ENCODE assay signal across 8 cellular contexts in genomic region chr16:56625943-56626654, GRCh38. TPM values are rescaled to one million over a fixed set of nuclear protein-coding genes. Genes with fewer than 3 reads are reported as not detected.
DNase-seq lines count a peak whose midpoint lies in the region; FAIRE-seq and TF ChIP-seq lines count a peak whose summit lies in the region.

No MANE protein-coding gene starts in this region.

- H3K27ac ChIP-seq in ascending aorta (peak overlapping the region; percentile 96), keratinocyte (ENCODE audit: control insufficient read depth, insufficient read depth, low read length) (peak overlapping the region; percentile 57), SJCRH30 (no peak overlapping the region)

- peaks cover 3% of the 10 kb centered on the region for H4K20me1 ChIP-seq in keratinocyte (ENCODE audit: control insufficient read depth, extremely low read depth, insufficient read depth, low read length)

- H3K36me3 ChIP-seq in ascending aorta (no peaks in the 10 kb centered on the region), keratinocyte (ENCODE audit: control insufficient read depth in 2 of 2, extremely low read depth in 1 of 2, insufficient read depth in 2 of 2, low read length in 2 of 2) (no peaks in the 10 kb centered on the region), SJCRH30 (no peaks in the 10 kb centered on the region)

- peaks cover 15% of the 10 kb centered on the region for H3K4me1 Mint-ChIP-seq in activated naive CD4-positive, alpha-beta T cell treated with anti-CD3 and anti-CD28 coated beads, Interleukin-2, amount 50 U/mL, for 24 hours
- H3K4me1 Mint-ChIP-seq in stimulated activated naive CD8-positive, alpha-beta T cell treated with anti-CD3 and anti-CD28 coated beads, Interleukin-15, Interleukin-2, amounts not matched to agents 100 ng/mL and 50 ng/mL, for 24 hours (ENCODE audit: low read depth): peaks cover 29% of the 10 kb centered on the region

- H3K4me3 ChIP-seq in ascending aorta (peak overlapping the region; percentile 71 to 82), keratinocyte (ENCODE audit: control insufficient read depth in 2 of 3, extremely low read depth in 1 of 3, insufficient read depth in 2 of 3, low read depth in 1 of 3, low read length in 3 of 3) (peak overlapping the region; percentile 45 to 78 (median 67)), SJCRH30 (no peak overlapping the region)

- no peak overlapping the region for H2AFZ ChIP-seq in keratinocyte (ENCODE audit: control insufficient read depth, low read length)

- no peaks in the 10 kb centered on the region for H3K9me3 Mint-ChIP-seq in activated naive CD4-positive, alpha-beta T cell treated with anti-CD3 and anti-CD28 coated beads, Interleukin-2, amount 50 U/mL, for 24 hours
- no peaks in the 10 kb centered on the region for H3K9me3 Mint-ChIP-seq in stimulated activated naive CD8-positive, alpha-beta T cell treated with anti-CD3 and anti-CD28 coated beads, Interleukin-15, Interleukin-2, amounts not matched to agents 100 ng/mL and 50 ng/mL, for 24 hours

- H3K4me1 ChIP-seq in ascending aorta (peaks cover 3 to 4% of the 10 kb centered on the region in 2 donors), keratinocyte (ENCODE audit: control insufficient read depth, extremely low read depth, insufficient read depth, low read length) (peaks cover 10% of the 10 kb centered on the region), SJCRH30 (0 out of 2 replicates have a peak, but pooled peaks cover 2% of the 10 kb centered on the region)

- no peak for TF ChIP-seq CTCF in ascending aorta (IDR thresholded peaks at IDR 0.05)
- TF ChIP-seq CTCF in keratinocyte (optimal IDR thresholded peaks at IDR 0.05 in 1 of 3, IDR thresholded peaks at IDR 0.05 in 1 of 3, conservative IDR thresholded peaks at IDR 0.05 in 1 of 3; ENCODE audit: extremely low read depth in 1 of 3, insufficient read depth in 2 of 3, low read length in 3 of 3): no peak
- no peak for TF ChIP-seq CTCF in GM13977 (IDR thresholded peaks at IDR 0.05; ENCODE audit: extremely low read depth, insufficient read depth, missing control alignments)

- no peak overlapping the region for H3K27ac Mint-ChIP-seq in activated naive CD4-positive, alpha-beta T cell treated with anti-CD3 and anti-CD28 coated beads, Interleukin-2, amount 50 U/mL, for 24 hours
- H3K27ac Mint-ChIP-seq in stimulated activated naive CD8-positive, alpha-beta T cell treated with anti-CD3 and anti-CD28 coated beads, Interleukin-15, Interleukin-2, amounts not matched to agents 100 ng/mL and 50 ng/mL, for 24 hours: peak overlapping the region; percentile 84

- peaks cover 3% of the 10 kb centered on the region for H3K27me3 Mint-ChIP-seq in activated naive CD4-positive, alpha-beta T cell treated with anti-CD3 and anti-CD28 coated beads, Interleukin-2, amount 50 U/mL, for 24 hours
- peaks cover 31% of the 10 kb centered on the region for H3K27me3 Mint-ChIP-seq in stimulated activated naive CD8-positive, alpha-beta T cell treated with anti-CD3 and anti-CD28 coated beads, Interleukin-15, Interleukin-2, amounts not matched to agents 100 ng/mL and 50 ng/mL, for 24 hours

- dilution Hi-C loops in keratinocyte (cut with MboI; ENCODE audit: extremely low pct_ligation_motif_present, low sequenced_read_pairs): no loop called here

- no peaks in the 10 kb centered on the region for H3K27me3 ChIP-seq in ascending aorta
- no peaks in the 10 kb centered on the region for H3K27me3 ChIP-seq in keratinocyte (ENCODE audit: control insufficient read depth, extremely low read depth, insufficient read depth, low read length)
- no peaks in the 10 kb centered on the region for H3K27me3 ChIP-seq in SJCRH30

- H3K4me2 ChIP-seq in keratinocyte (ENCODE audit: control insufficient read depth, extremely low read depth, insufficient read depth, low read depth, low read length): peak overlapping the region; percentile 91

- no peak for FAIRE-seq in keratinocyte (lab: Jason Lieb, UNC)

- peaks cover 9% of the 10 kb centered on the region for H3K79me2 ChIP-seq in keratinocyte (ENCODE audit: control insufficient read depth, insufficient read depth, low read length)

- peak overlapping the region; percentile 69 for H3K9ac ChIP-seq in keratinocyte (ENCODE audit: control insufficient read depth, extremely low read depth, insufficient read depth, low read length)

- H3K4me3 Mint-ChIP-seq in activated naive CD4-positive, alpha-beta T cell treated with anti-CD3 and anti-CD28 coated beads, Interleukin-2, amount 50 U/mL, for 24 hours: peak overlapping the region; percentile 88
- peak overlapping the region; percentile 86 for H3K4me3 Mint-ChIP-seq in stimulated activated naive CD8-positive, alpha-beta T cell treated with anti-CD3 and anti-CD28 coated beads, Interleukin-15, Interleukin-2, amounts not matched to agents 100 ng/mL and 50 ng/mL, for 24 hours

- no peak for DNase-seq in activated naive CD4-positive, alpha-beta T cell (lab: John Stamatoyannopoulos, UW)
- peak; percentile 80 to 94 for DNase-seq in ascending aorta (ENCODE audit: low spot score in 2 of 2)
- no peak for DNase-seq in keratinocyte (ENCODE audit: low read depth, low spot score)
- no peak for DNase-seq in OCI-M2 (lab: John Stamatoyannopoulos, UW; ENCODE audit: unreplicated experiment)
- no peak for DNase-seq in GM13977 (ENCODE audit: low spot score)
- DNase-seq in SJCRH30: no peak

- intact Hi-C loops in ascending aorta (cut with DNase I): loop anchor here (1.0 to 5.0 kb wide), 3 partner anchors 18 to 676 kb away; partner anchors contain the start of genes GNAO1 and MT2A

- H3K9me3 ChIP-seq in ascending aorta (no peaks in the 10 kb centered on the region), keratinocyte (ENCODE audit: control insufficient read depth, low read depth, low read length) (no peaks in the 10 kb centered on the region), SJCRH30 (replicated peaks) (no peaks in the 10 kb centered on the region)

- H3K36me3 Mint-ChIP-seq in activated naive CD4-positive, alpha-beta T cell treated with anti-CD3 and anti-CD28 coated beads, Interleukin-2, amount 50 U/mL, for 24 hours: no peaks in the 10 kb centered on the region
- H3K36me3 Mint-ChIP-seq in stimulated activated naive CD8-positive, alpha-beta T cell treated with anti-CD3 and anti-CD28 coated beads, Interleukin-15, Interleukin-2, amounts not matched to agents 100 ng/mL and 50 ng/mL, for 24 hours (ENCODE audit: low read depth): no peaks in the 10 kb centered on the region

- H3K9me1 ChIP-seq in keratinocyte (ENCODE audit: control insufficient read depth, extremely low read depth, insufficient read depth, low read length): no peaks in the 10 kb centered on the region

- in situ Hi-C loops in GM13977 (cut with MboI; ENCODE audit: low pct_unique_long_range_greater_than_20kb, low sequenced_read_pairs, unreplicated experiment): no loop called here

RNA-seq across cellular contexts. Expression of gene MT1E, which starts 0.5 kb away (rescaled TPM):
- total RNA-seq in ascending aorta: 456 TPM
- polyA plus RNA-seq in keratinocyte: 394 to 1,732 TPM (median 404 TPM) in 3 replicates
- 55.2 TPM for polyA plus RNA-seq in keratinocyte (2011; ENCODE audit: low read depth)
- polyA plus RNA-seq in keratinocyte (2011; cell fraction: cytosol; rRNA removed): 1,504 and 3,462 TPM in 2 replicates
- 621 and 624 TPM in 2 replicates for polyA plus RNA-seq in keratinocyte (2011; cell fraction: nucleus; rRNA removed)
- polyA plus RNA-seq in keratinocyte (2012; ENCODE audit: low replicate concordance): 688 and 1,595 TPM in 2 replicates
- polyA minus RNA-seq in keratinocyte: 298 to 744 TPM (median 398 TPM) in 3 replicates
- polyA minus RNA-seq in keratinocyte (2011; cell fraction: cytosol; rRNA and poly(A)+ RNA removed): 667 TPM
- polyA minus RNA-seq in keratinocyte (2011; cell fraction: nucleus; rRNA and poly(A)+ RNA removed): 76.9 and 81.7 TPM in 2 replicates
- total RNA-seq in SJCRH30 (2014; rRNA removed; shearing (Covaris generic)): not detected in 2 replicates

RNA-seq across cellular contexts. Expression of gene MT1M, which starts 6.4 kb away (rescaled TPM):
- total RNA-seq in ascending aorta: 105 TPM
- polyA plus RNA-seq in keratinocyte: 0.20 to 0.74 TPM (median 0.24 TPM) in 3 replicates
- not detected for polyA plus RNA-seq in keratinocyte (2011; ENCODE audit: low read depth)
- 0.32 and 0.65 TPM in 2 replicates for polyA plus RNA-seq in keratinocyte (2011; cell fraction: cytosol; rRNA removed)
- polyA plus RNA-seq in keratinocyte (2011; cell fraction: nucleus; rRNA removed): 0.27 TPM in 1 of 2 replicates, not detected in the other
- 0.79 and 1.1 TPM in 2 replicates for polyA plus RNA-seq in keratinocyte (2012; ENCODE audit: low replicate concordance)
- polyA minus RNA-seq in keratinocyte: 0.56 to 0.76 TPM in 2 of 3 replicates, not detected in the other
- polyA minus RNA-seq in keratinocyte (2011; cell fraction: cytosol; rRNA and poly(A)+ RNA removed): not detected
- polyA minus RNA-seq in keratinocyte (2011; cell fraction: nucleus; rRNA and poly(A)+ RNA removed): not detected in 2 replicates
- not detected in 2 replicates for total RNA-seq in SJCRH30 (2014; rRNA removed; shearing (Covaris generic))

RNA-seq across cellular contexts. Expression of gene MT1A, which starts 12.4 kb away (rescaled TPM):
- 183 TPM for total RNA-seq in ascending aorta
- polyA plus RNA-seq in keratinocyte: not detected in 3 replicates
- not detected for polyA plus RNA-seq in keratinocyte (2011; ENCODE audit: low read depth)
- polyA plus RNA-seq in keratinocyte (2011; cell fraction: cytosol; rRNA removed): not detected in 2 replicates
- polyA plus RNA-seq in keratinocyte (2011; cell fraction: nucleus; rRNA removed): not detected in 2 replicates
- polyA plus RNA-seq in keratinocyte (2012; ENCODE audit: low replicate concordance): 0.93 TPM in 1 of 2 replicates, not detected in the other
- not detected in 3 replicates for polyA minus RNA-seq in keratinocyte
- not detected for polyA minus RNA-seq in keratinocyte (2011; cell fraction: cytosol; rRNA and poly(A)+ RNA removed)
- polyA minus RNA-seq in keratinocyte (2011; cell fraction: nucleus; rRNA and poly(A)+ RNA removed): not detected in 2 replicates
- total RNA-seq in SJCRH30 (2014; rRNA removed; shearing (Covaris generic)): not detected in 2 replicates

RNA-seq across cellular contexts. Expression of gene MT2A, which starts 17.7 kb away (rescaled TPM):
- total RNA-seq in ascending aorta: 602 TPM
- 489 to 1,016 TPM (median 990 TPM) in 3 replicates for polyA plus RNA-seq in keratinocyte
- 310 TPM for polyA plus RNA-seq in keratinocyte (2011; ENCODE audit: low read depth)
- polyA plus RNA-seq in keratinocyte (2011; cell fraction: cytosol; rRNA removed): 741 and 1,546 TPM in 2 replicates
- polyA plus RNA-seq in keratinocyte (2011; cell fraction: nucleus; rRNA removed): 335 and 470 TPM in 2 replicates
- polyA plus RNA-seq in keratinocyte (2012; ENCODE audit: low replicate concordance): 2,479 and 10,771 TPM in 2 replicates
- 401 to 1,828 TPM (median 417 TPM) in 3 replicates for polyA minus RNA-seq in keratinocyte
- 2,677 TPM for polyA minus RNA-seq in keratinocyte (2011; cell fraction: cytosol; rRNA and poly(A)+ RNA removed)
- 152 and 202 TPM in 2 replicates for polyA minus RNA-seq in keratinocyte (2011; cell fraction: nucleus; rRNA and poly(A)+ RNA removed)
- total RNA-seq in SJCRH30 (2014; rRNA removed; shearing (Covaris generic)): 144 and 163 TPM in 2 replicates

RNA-seq across cellular contexts. Expression of gene MT1B, which starts 25.6 kb away (rescaled TPM):
- not detected for total RNA-seq in ascending aorta
- polyA plus RNA-seq in keratinocyte: not detected in 3 replicates
- not detected for polyA plus RNA-seq in keratinocyte (2011; ENCODE audit: low read depth)
- not detected in 2 replicates for polyA plus RNA-seq in keratinocyte (2011; cell fraction: cytosol; rRNA removed)
- polyA plus RNA-seq in keratinocyte (2011; cell fraction: nucleus; rRNA removed): not detected in 2 replicates
- polyA plus RNA-seq in keratinocyte (2012; ENCODE audit: low replicate concordance): not detected in 2 replicates
- not detected in 3 replicates for polyA minus RNA-seq in keratinocyte
- polyA minus RNA-seq in keratinocyte (2011; cell fraction: cytosol; rRNA and poly(A)+ RNA removed): not detected
- not detected in 2 replicates for polyA minus RNA-seq in keratinocyte (2011; cell fraction: nucleus; rRNA and poly(A)+ RNA removed)
- total RNA-seq in SJCRH30 (2014; rRNA removed; shearing (Covaris generic)): not detected in 2 replicates

Comparison
In these comparisons a context has a peak if more than half of its experiments do, and no peak if none do; other contexts are left out.
1. DNase-seq: peak in ascending aorta (2 of 2); none in activated naive CD4-positive, alpha-beta T cell (0 of 4), keratinocyte (single experiment), OCI-M2 (single experiment), GM13977 (single experiment) and SJCRH30 (0 of 2).
2. RNA of gene MT1E, which starts 0.5 kb away (total RNA-seq): 456 TPM in ascending aorta (single experiment); not detected in SJCRH30; every median in the first group is over 100 times any median in the second.
3. RNA of gene MT1M, which starts 6.4 kb away (total RNA-seq): 105 TPM in ascending aorta (single experiment); not detected in SJCRH30; every median in the first group is over 100 times any median in the second.
4. RNA of gene MT1A, which starts 12.4 kb away (total RNA-seq): 183 TPM in ascending aorta (single experiment); not detected in SJCRH30; every median in the first group is over 100 times any median in the second.